Comparison of ENCODE assay signal across 25 cellular contexts in the genomic region with DNA sequence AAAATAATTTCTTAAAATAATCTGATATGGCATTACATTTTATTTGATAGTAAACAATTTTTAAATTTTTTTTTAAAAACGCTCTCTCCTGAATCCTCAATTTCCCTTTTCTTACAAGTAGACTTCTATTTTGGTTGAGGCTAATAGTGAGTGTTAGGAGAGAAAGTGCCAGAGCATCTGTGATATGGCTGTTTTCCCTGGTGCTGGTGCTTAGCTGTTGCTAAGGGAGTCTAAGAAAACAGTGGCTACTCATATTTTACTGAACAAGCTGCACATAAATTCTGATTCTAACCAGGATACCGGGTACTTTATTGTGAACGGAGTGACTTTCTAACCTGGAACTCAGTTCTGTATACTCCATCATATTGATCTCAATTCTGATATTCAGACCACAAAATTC.
"Had no signal": no experiment of that assay in that cellular context is flagged by ENCODE, and none has a peak within 500 bp of the region (broad histone marks: within the 10 kb centered on the region; RNA-seq: fewer than 3 reads in every experiment).

No MANE protein-coding gene starts in this region.

- H3K27me3 ChIP-seq: heart right ventricle, hepatocyte, pancreas, right lobe of liver, tibial nerve, vagina had no signal

- H3K27ac ChIP-seq: heart right ventricle, hepatocyte, lower lobe of right lung, prostate gland, right lobe of liver, tibial nerve, vagina had no signal

- H3K9me3 ChIP-seq: heart right ventricle, lower lobe of right lung, pancreas, prostate gland, tibial nerve, vagina had no signal

- H3K36me3 ChIP-seq: heart right ventricle, lower lobe of right lung, pancreas, prostate gland, right lobe of liver, tibial nerve, vagina had no signal

- DNase-seq: heart right ventricle; left colon; lower lobe of right lung; mammary epithelial cell; mesenchymal stem cell; naive thymus-derived CD8-positive, alpha-beta T cell; nucleus accumbens; posterior cingulate gyrus; retina; right lobe of liver; stimulated activated CD4-positive, alpha-beta T cell treated with anti-CD3 and anti-CD28 coated beads, Interleukin-1b, Interleukin-23, amount 100 ng/mL, for 48 hours; stimulated activated CD4-positive, alpha-beta T cell treated with anti-CD3 and anti-CD28 coated beads, Interleukin-2, amount 100 ng/mL, for 48 hours; stimulated activated CD4-positive, alpha-beta T cell treated with anti-CD3 and anti-CD28 coated beads, Interleukin-4, amount 100 ng/mL, for 4 hours; stimulated activated CD8-positive, alpha-beta memory T cell treated with anti-CD3 and anti-CD28 coated beads, Interleukin-4, amount 100 ng/mL, for 48 hours; stimulated activated naive CD4-positive, alpha-beta T cell treated with Interleukin-2 at 50 U/mL for 16 hours; stimulated activated naive CD8-positive, alpha-beta T cell treated with anti-CD3 and anti-CD28 coated beads, Interleukin-15, amount 100 ng/mL, for 72 hours; substantia nigra had no signal

- H3K4me1 ChIP-seq: heart right ventricle, lower lobe of right lung, prostate gland, right lobe of liver, tibial nerve, vagina had no signal

- ATAC-seq: left colon; lower lobe of right lung; naive thymus-derived CD8-positive, alpha-beta T cell; right lobe of liver; stimulated activated memory B cell treated with anti-CD40 and anti-IgM and Interleukin-4, amounts not matched to agents 10 μg/mL and 1 μg/mL and 100 μg/mL, for 72 hours; stimulated activated naive CD8-positive, alpha-beta T cell treated with anti-CD3 and anti-CD28 coated beads, Interleukin-15, amount 100 ng/mL, for 72 hours had no signal

- H3K4me3 ChIP-seq: heart right ventricle, hepatocyte, lower lobe of right lung, pancreas, prostate gland, right lobe of liver, smooth muscle cell, tibial nerve, vagina had no signal

- FAIRE-seq: keratinocyte had no signal
